ENCODE assay signal across 8 cellular contexts in genomic region chr2:237923507-237924163, GRCh38. TPM values are rescaled to one million over a fixed set of nuclear protein-coding genes. Genes with fewer than 3 reads are reported as not detected.
DNase-seq lines count a peak whose midpoint lies in the region; ATAC-seq and TF ChIP-seq lines count a peak whose summit lies in the region.

No MANE protein-coding gene starts in this region.

- H3K79me2 ChIP-seq in OCI-LY1 (ENCODE audit: insufficient read depth, low read length) (no peaks in the 10 kb centered on the region), neural progenitor cell (ENCODE audit: low read depth) (no peaks in the 10 kb centered on the region)

- H3K4me2 ChIP-seq in OCI-LY1 (ENCODE audit: low read length), result peak overlapping the region; percentile 35; the same call in 1 of the 2 replicates
- no peak overlapping the region for H3K4me2 ChIP-seq in neural progenitor cell

- H3K9me3 ChIP-seq in OCI-LY1 (ENCODE audit: low read length) (no peaks in the 10 kb centered on the region), neural progenitor cell (ENCODE audit: low read depth) (no peaks in the 10 kb centered on the region)

- H3F3A ChIP-seq in OCI-LY1 (ENCODE audit: insufficient read depth, low read length) (no peaks in the 10 kb centered on the region), neural progenitor cell (ENCODE audit: low read depth) (no peaks in the 10 kb centered on the region)

- peak; percentile 80 for ATAC-seq in HG02840 (IDR thresholded peaks at IDR 0.05; ENCODE audit: low FRiP score, unreplicated experiment)

- H3K27me3 Mint-ChIP-seq in neural progenitor cell (ENCODE audit: insufficient read depth, low read depth), result peaks cover 2% of the 10 kb centered on the region

- H3K36me3 ChIP-seq in OCI-LY1 (ENCODE audit: insufficient read depth, low read length) (no peaks in the 10 kb centered on the region), neural progenitor cell (no peaks in the 10 kb centered on the region)

- H3K9ac ChIP-seq in OCI-LY1 (ENCODE audit: low read length) (no peak overlapping the region), neural progenitor cell (no peak overlapping the region)

- H3K4me1 ChIP-seq in OCI-LY1 (ENCODE audit: insufficient read depth, low read length, severe bottlenecking), result no peaks in the 10 kb centered on the region
- no peaks in the 10 kb centered on the region for H3K4me1 ChIP-seq in neural progenitor cell

- no peaks in the 10 kb centered on the region for H3K9me3 Mint-ChIP-seq in neural progenitor cell

- peak; percentile 73 for TF ChIP-seq CTCF in OCI-LY1 (IDR thresholded peaks at IDR 0.05; ENCODE audit: low read length)
- peak; percentile 97 for TF ChIP-seq CTCF in neural progenitor cell (IDR thresholded peaks at IDR 0.05)

- H3K27ac ChIP-seq in OCI-LY1 (ENCODE audit: low read depth, low read length, poor library complexity, severe bottlenecking) (no peak overlapping the region), neural progenitor cell (no peak overlapping the region), substantia nigra (ENCODE audit: low read depth, low read length, poor library complexity, severe bottlenecking) (peak overlapping the region; percentile 26)

- DNase-seq in GM03348 (ENCODE audit: low spot score) (peak; percentile 96), fibroblast of peridontal ligament (ENCODE audit: extremely low read depth) (peak; percentile 73), neural progenitor cell (ENCODE audit: low spot score) (peak; percentile 89), substantia nigra (lab: John Stamatoyannopoulos, UW) (peak in 23 of 49 donors; percentile 8 to 71 (median 29)), NCI-H187 treated with DMSO at 0.1 percent for 48 hours (lab: John Stamatoyannopoulos, UW) (no peak)
- DNase-seq in activated T-cell treated with anti-CD3 and anti-CD28 coated beads, Interleukin-2, amount 50 U/mL, for 48 hours, result peak; percentile 88 to 89

- no peak overlapping the region for H3K27ac Mint-ChIP-seq in neural progenitor cell

- H3K27me3 ChIP-seq in OCI-LY1 (ENCODE audit: insufficient read depth, low read length) (peaks cover 9% of the 10 kb centered on the region; the same call in 1 of the 2 replicates), neural progenitor cell (peaks cover 10% of the 10 kb centered on the region)

- no peak overlapping the region for H2AFZ ChIP-seq in OCI-LY1 (ENCODE audit: low read length)
- peak overlapping the region; percentile 81 for H2AFZ ChIP-seq in neural progenitor cell (replicated peaks)

- no peak overlapping the region for H3K4me3 Mint-ChIP-seq in neural progenitor cell

- no peaks in the 10 kb centered on the region for H3K36me3 Mint-ChIP-seq in neural progenitor cell

- no peaks in the 10 kb centered on the region for H3K9me2 ChIP-seq in OCI-LY1 (ENCODE audit: low read depth, low read length)

- H3K4me3 ChIP-seq in OCI-LY1 (ENCODE audit: low read depth, low read length, poor library complexity, severe bottlenecking) (no peak overlapping the region), neural progenitor cell (no peak overlapping the region)

- H3K4me1 Mint-ChIP-seq in neural progenitor cell, result peaks cover 5% of the 10 kb centered on the region

- no peaks in the 10 kb centered on the region for H4K20me1 ChIP-seq in OCI-LY1 (ENCODE audit: insufficient read depth, low read length)
- H4K20me1 ChIP-seq in neural progenitor cell (ENCODE audit: low read depth), result no peaks in the 10 kb centered on the region

RNA-seq across cellular contexts. Expression of gene UBE2F, which starts 43.2 kb away (rescaled TPM):
- total RNA-seq in neural progenitor cell (ENCODE audit: low replicate concordance), result 50.8 and 77.4 TPM in 2 replicates
